In genomic region chr10:1766049-1766448, GRCh38 we compare ENCODE assay signal across 7 cellular contexts. TPM values are rescaled to one million over a fixed set of nuclear protein-coding genes. Genes with fewer than 3 reads are reported as not detected.
"Had no signal": no experiment of that assay in that cellular context is flagged by ENCODE, and none has a peak within 500 bp of the region (broad histone marks: within the 10 kb centered on the region; RNA-seq: fewer than 3 reads in every experiment).

No MANE protein-coding gene starts in this region.

- H3K4me2 ChIP-seq: GM23338 had no signal

- H3K4me3 Mint-ChIP-seq: GM23338, H9, IgD-negative memory B cell had no signal

- H3K9me3 Mint-ChIP-seq: IgD-negative memory B cell had no signal

- H3K27ac Mint-ChIP-seq: GM23338, H9, IgD-negative memory B cell had no signal

- H3K4me3 ChIP-seq: GM23338 had no signal

- H3K4me1 Mint-ChIP-seq: GM23338, H9, IgD-negative memory B cell had no signal

- DNase-seq: H9, HCEC 1CT, KBM-7 had no signal

- H2AFZ ChIP-seq: GM23338 had no signal

- H3K36me3 Mint-ChIP-seq: IgD-negative memory B cell had no signal

- ATAC-seq: GM23338, HepG2 had no signal

RNA-seq across cellular contexts. Expression of gene ADARB2, which starts 28.7 kb away (rescaled TPM):
- total RNA-seq: HepG2, HT1080 had no signal
- polyA plus RNA-seq: HepG2, IgD-negative memory B cell had no signal
